Comparison of ENCODE assay signal across 6 cellular contexts in the genomic region with DNA sequence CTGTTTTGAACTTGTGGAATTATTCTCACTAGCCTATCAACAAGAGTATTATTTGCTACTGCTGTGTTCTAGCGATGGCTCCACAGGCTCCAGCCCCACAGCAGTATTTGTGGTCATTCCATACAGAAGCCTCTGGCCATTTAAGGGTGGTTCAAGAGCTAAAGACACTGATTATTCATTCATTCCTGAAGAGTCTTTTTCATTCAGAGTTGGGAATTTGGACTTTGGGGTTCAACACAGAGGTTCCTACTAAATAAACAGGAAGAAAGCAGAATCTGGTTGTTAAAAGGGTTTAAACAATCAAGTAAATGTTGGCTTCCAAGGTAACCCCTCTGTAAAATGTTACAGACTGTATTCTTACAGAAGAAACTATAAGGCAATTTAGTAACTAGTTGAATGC.
"Had no signal": no experiment of that assay in that cellular context is flagged by ENCODE, and none has a peak within 500 bp of the region (broad histone marks: within the 10 kb centered on the region; RNA-seq: fewer than 3 reads in every experiment).

No MANE protein-coding gene starts in this region.

- H3K4me3 Mint-ChIP-seq: IgD-negative memory B cell had no signal

- ATAC-seq: K562 had no signal

- H3K27ac Mint-ChIP-seq: IgD-negative memory B cell had no signal

- H3K36me3 Mint-ChIP-seq: IgD-negative memory B cell had no signal

- H3K27ac ChIP-seq: HL-60 had no signal

- DNase-seq: IMR-90, KBM-7 had no signal

- FAIRE-seq: HTR-8/SVneo, K562 had no signal

- H3K4me3 ChIP-seq: K562 had no signal
